In the genomic region with DNA sequence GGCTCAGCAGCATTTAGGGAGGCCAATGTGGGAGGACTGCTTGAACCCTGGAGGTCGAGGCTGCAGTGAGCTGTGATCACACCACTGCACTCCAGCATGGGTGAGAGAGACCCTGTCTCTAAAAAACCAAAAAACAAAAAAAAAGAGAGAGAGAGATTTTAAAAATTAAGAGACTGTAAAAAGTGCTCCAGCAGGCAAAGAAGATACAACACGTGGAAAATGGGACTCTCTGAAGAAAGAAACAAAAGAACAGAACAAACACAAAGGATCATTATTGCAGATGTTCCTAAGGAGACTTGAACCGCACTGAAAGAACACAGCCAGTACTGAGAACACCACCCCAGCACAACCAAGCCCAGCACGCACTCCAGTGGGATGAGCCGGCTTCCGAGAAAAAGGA, we compare ENCODE assay signal across 28 cellular contexts.
"Had no signal": no experiment of that assay in that cellular context is flagged by ENCODE, and none has a peak within 500 bp of the region (broad histone marks: within the 10 kb centered on the region; RNA-seq: fewer than 3 reads in every experiment).

No MANE protein-coding gene starts in this region.

- DNase-seq: activated CD4-positive, alpha-beta T cell treated with anti-CD3 and anti-CD28 coated beads for 48 hours; activated CD4-positive, alpha-beta T cell treated with anti-CD3 and anti-CD28 coated beads, Interleukin-2, amount 50 U/mL, for 48 hours; activated CD8-positive, alpha-beta memory T cell treated with anti-CD3 and anti-CD28 coated beads for 24 hours; activated effector memory CD4-positive, alpha-beta T cell treated with Interleukin-2 at 50 U/mL for 16 hours; activated naive CD4-positive, alpha-beta T cell treated with Interleukin-2 at 50 U/mL for 16 hours; activated naive CD8-positive, alpha-beta T cell treated with anti-CD3 and anti-CD28 coated beads for 36 hours; effector CD8-positive, alpha-beta T cell; gastrocnemius medialis; glutamatergic neuron; left colon; midbrain; naive thymus-derived CD8-positive, alpha-beta T cell; occipital lobe; right cardiac atrium; stimulated activated CD4-positive, alpha-beta T cell treated with anti-CD3 and anti-CD28 coated beads, Interleukin-15, amount 100 ng/mL, for 24 hours; stimulated activated CD4-positive, alpha-beta T cell treated with anti-CD3 and anti-CD28 coated beads, Interleukin-2, amount 100 ng/mL, for 24 hours; stimulated activated naive B cell treated with anti-CD40 and anti-IgM and Interleukin-4, amounts not matched to agents 10 μg/mL and 1 μg/mL and 100 μg/mL, for 72 hours; stomach; SW 1271; T1000; thyroid gland; upper lobe of left lung; WERI-Rb-1 had no signal

- H3K4me2 ChIP-seq: neural progenitor cell had no signal

- H3K4me1 Mint-ChIP-seq: activated naive CD8-positive, alpha-beta T cell treated with anti-CD3 and anti-CD28 coated beads for 36 hours; neural progenitor cell had no signal

- H2AFZ ChIP-seq: neural progenitor cell had no signal

- H3K4me3 ChIP-seq: breast epithelium, gastrocnemius medialis, neural progenitor cell, stomach, thyroid gland, upper lobe of left lung had no signal

- H3K27me3 Mint-ChIP-seq: activated naive CD8-positive, alpha-beta T cell treated with anti-CD3 and anti-CD28 coated beads for 36 hours; central memory CD8-positive, alpha-beta T cell; naive thymus-derived CD8-positive, alpha-beta T cell; stimulated activated naive B cell treated with anti-CD40 and anti-IgM and Interleukin-4, amounts not matched to agents 10 μg/mL and 1 μg/mL and 100 μg/mL, for 72 hours had no signal

- H3K9ac ChIP-seq: neural progenitor cell had no signal

- H3K27ac Mint-ChIP-seq: activated naive CD8-positive, alpha-beta T cell treated with anti-CD3 and anti-CD28 coated beads for 36 hours; naive thymus-derived CD8-positive, alpha-beta T cell; neural progenitor cell; T-helper 1 cell treated with Interleukin-12 subunit alpha and Interleukin-12 subunit beta and Interleukin-4 antibody, amounts not matched to agents 30 μg/mL and 1 μg/mL, for 36 hours had no signal

- ATAC-seq: activated CD4-positive, CD25-positive, alpha-beta regulatory T cell treated with anti-CD3 and anti-CD28 coated beads, Interleukin-2, amount 50 U/mL, for 24 hours; gastrocnemius medialis; left colon; naive thymus-derived CD8-positive, alpha-beta T cell; right cardiac atrium; stimulated activated naive B cell treated with anti-CD40 and anti-IgM and Interleukin-4, amounts not matched to agents 10 μg/mL and 1 μg/mL and 100 μg/mL, for 72 hours had no signal

- H3K4me3 Mint-ChIP-seq: activated naive CD8-positive, alpha-beta T cell treated with anti-CD3 and anti-CD28 coated beads for 36 hours; central memory CD8-positive, alpha-beta T cell; naive thymus-derived CD8-positive, alpha-beta T cell; neural progenitor cell; stimulated activated naive B cell treated with anti-CD40 and anti-IgM and Interleukin-4, amounts not matched to agents 10 μg/mL and 1 μg/mL and 100 μg/mL, for 72 hours; T-helper 1 cell treated with Interleukin-12 subunit alpha and Interleukin-12 subunit beta and Interleukin-4 antibody, amounts not matched to agents 30 μg/mL and 1 μg/mL, for 36 hours had no signal

- H3K27ac ChIP-seq: breast epithelium, gastrocnemius medialis, neural progenitor cell, stomach, thyroid gland, upper lobe of left lung, WERI-Rb-1 had no signal

- H3K36me3 ChIP-seq: breast epithelium had no signal

- H3K4me1 ChIP-seq: breast epithelium, neural progenitor cell, stomach, thyroid gland, upper lobe of left lung had no signal

- H3K27me3 ChIP-seq: breast epithelium, gastrocnemius medialis, neural progenitor cell, stomach, thyroid gland, upper lobe of left lung had no signal

- H3K9me3 ChIP-seq: thyroid gland had no signal
